ENCODE assay signal across 9 cellular contexts in the genomic region with DNA sequence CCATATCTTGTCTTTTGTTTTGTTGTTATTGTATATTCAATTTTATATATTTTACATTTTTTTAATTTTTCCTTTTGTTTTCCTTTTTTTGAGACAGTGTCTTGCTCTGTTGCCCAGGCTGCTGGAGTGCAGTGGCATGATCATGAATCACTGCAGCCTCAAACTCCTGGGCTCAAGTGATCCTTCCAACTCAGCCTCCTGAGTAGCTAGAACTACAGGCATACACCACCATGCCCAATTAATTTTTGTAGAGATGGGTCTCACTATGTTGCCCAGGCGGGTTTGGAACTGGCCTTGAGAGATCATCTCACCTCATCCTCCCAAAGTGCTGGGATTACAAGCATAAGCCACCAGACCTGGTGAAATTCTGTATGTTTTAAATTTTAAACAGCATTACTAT.
"Had no signal": no experiment of that assay in that cellular context is flagged by ENCODE, and none has a peak within 500 bp of the region (broad histone marks: within the 10 kb centered on the region; RNA-seq: fewer than 3 reads in every experiment).

No MANE protein-coding gene starts in this region.

- H3K4me1 ChIP-seq: HAP-1 had no signal

- H3K9me3 Mint-ChIP-seq: GM23338, HFFc6 had no signal

- H3K4me3 Mint-ChIP-seq: GM23338, H9, HFFc6 had no signal

- H3K9ac ChIP-seq: GM23248 had no signal

- H3K4me1 Mint-ChIP-seq: GM23338 had no signal

- H3K4me2 ChIP-seq: GM23338 had no signal

- H3K27ac Mint-ChIP-seq: GM23338, H9, HFFc6 had no signal

- H3K4me3 ChIP-seq: GM23248, GM23338, HAP-1 had no signal

- ATAC-seq: GM23338, HCT116 had no signal

- H3K9me3 ChIP-seq: HAP-1 had no signal

- H3K36me3 ChIP-seq: HAP-1 had no signal

- DNase-seq: GM23248, GOT3, H7, H9, HCEC 1CT, HFFc6 had no signal

- H2AFZ ChIP-seq: GM23248, GM23338 had no signal

- H3K27ac ChIP-seq: GM23248 had no signal
